In the genomic region with DNA sequence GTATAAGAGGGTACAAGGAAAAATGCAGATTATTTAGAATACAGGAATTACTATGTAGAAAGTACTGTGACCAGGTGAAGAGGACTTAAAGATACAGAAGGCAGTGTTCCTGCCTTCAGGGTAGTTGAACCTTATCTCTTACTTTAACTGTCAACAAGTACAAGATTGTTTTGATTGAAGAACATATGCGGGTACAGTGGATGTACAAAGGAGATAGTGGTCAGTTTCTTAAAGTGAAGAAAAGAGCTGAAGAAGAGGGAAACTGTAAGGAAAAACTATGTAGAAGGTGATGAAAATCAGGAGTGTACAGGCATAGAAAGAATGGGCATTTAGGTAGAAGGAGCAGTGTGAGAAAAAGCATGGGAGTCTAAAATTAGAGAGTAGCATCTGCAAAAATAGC, we compare ENCODE assay signal across 3 cellular contexts.
TF ChIP-seq lines count a peak whose summit lies in the region.

No MANE protein-coding gene starts in this region.

TF ChIP-seq in SK-N-SH, 30 proteins besides CTCF, POLR2A, EP300 and RAD21 (continues in another document):
- TF ChIP-seq, protein P1, sequence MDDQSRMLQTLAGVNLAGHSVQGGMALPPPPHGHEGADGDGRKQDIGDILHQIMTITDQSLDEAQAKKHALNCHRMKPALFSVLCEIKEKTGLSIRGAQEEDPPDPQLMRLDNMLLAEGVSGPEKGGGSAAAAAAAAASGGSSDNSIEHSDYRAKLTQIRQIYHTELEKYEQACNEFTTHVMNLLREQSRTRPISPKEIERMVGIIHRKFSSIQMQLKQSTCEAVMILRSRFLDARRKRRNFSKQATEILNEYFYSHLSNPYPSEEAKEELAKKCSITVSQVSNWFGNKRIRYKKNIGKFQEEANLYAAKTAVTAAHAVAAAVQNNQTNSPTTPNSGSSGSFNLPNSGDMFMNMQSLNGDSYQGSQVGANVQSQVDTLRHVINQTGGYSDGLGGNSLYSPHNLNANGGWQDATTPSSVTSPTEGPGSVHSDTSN (IDR thresholded peaks at IDR 0.05): no peak
- TF ChIP-seq CHD2 (IDR thresholded peaks at IDR 0.05; ENCODE audit: low read length, partially characterized antibody) (no peak), ELF1 (IDR thresholded peaks at IDR 0.05) (no peak), SMC3 (IDR thresholded peaks at IDR 0.05; ENCODE audit: low read depth, low read length) (no peak), FOXM1 (IDR thresholded peaks at IDR 0.05; ENCODE audit: low read depth) (no peak), MEF2A (IDR thresholded peaks at IDR 0.05; ENCODE audit: borderline replicate concordance, low read depth) (no peak), TCF12 (IDR thresholded peaks at IDR 0.05) (no peak), POLR2AphosphoS5 (IDR thresholded peaks at IDR 0.05; ENCODE audit: low read depth, low read length) (no peak), FOXJ3 (CRISPR knock-in tag; IDR thresholded peaks at IDR 0.05) (no peak), GABPA (IDR thresholded peaks at IDR 0.05; ENCODE audit: low read depth) (no peak), MXI1 (IDR thresholded peaks at IDR 0.05; ENCODE audit: low read depth, low read length) (no peak), GATA2 (CRISPR knock-in tag; IDR thresholded peaks at IDR 0.05) (no peak), TAF1 (IDR thresholded peaks at IDR 0.05; ENCODE audit: borderline replicate concordance, low read depth, low read length) (no peak), RFX5 (IDR thresholded peaks at IDR 0.05; ENCODE audit: low read length) (no peak), NFIC (IDR thresholded peaks at IDR 0.05; ENCODE audit: borderline replicate concordance) (no peak), RXRA (IDR thresholded peaks at IDR 0.05; ENCODE audit: borderline replicate concordance, low read depth) (no peak)
- TF ChIP-seq, protein P2, sequence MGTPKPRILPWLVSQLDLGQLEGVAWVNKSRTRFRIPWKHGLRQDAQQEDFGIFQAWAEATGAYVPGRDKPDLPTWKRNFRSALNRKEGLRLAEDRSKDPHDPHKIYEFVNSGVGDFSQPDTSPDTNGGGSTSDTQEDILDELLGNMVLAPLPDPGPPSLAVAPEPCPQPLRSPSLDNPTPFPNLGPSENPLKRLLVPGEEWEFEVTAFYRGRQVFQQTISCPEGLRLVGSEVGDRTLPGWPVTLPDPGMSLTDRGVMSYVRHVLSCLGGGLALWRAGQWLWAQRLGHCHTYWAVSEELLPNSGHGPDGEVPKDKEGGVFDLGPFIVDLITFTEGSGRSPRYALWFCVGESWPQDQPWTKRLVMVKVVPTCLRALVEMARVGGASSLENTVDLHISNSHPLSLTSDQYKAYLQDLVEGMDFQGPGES (IDR thresholded peaks at IDR 0.05; ENCODE audit: low read depth, low read length): no peak
- TF ChIP-seq, protein P3, sequence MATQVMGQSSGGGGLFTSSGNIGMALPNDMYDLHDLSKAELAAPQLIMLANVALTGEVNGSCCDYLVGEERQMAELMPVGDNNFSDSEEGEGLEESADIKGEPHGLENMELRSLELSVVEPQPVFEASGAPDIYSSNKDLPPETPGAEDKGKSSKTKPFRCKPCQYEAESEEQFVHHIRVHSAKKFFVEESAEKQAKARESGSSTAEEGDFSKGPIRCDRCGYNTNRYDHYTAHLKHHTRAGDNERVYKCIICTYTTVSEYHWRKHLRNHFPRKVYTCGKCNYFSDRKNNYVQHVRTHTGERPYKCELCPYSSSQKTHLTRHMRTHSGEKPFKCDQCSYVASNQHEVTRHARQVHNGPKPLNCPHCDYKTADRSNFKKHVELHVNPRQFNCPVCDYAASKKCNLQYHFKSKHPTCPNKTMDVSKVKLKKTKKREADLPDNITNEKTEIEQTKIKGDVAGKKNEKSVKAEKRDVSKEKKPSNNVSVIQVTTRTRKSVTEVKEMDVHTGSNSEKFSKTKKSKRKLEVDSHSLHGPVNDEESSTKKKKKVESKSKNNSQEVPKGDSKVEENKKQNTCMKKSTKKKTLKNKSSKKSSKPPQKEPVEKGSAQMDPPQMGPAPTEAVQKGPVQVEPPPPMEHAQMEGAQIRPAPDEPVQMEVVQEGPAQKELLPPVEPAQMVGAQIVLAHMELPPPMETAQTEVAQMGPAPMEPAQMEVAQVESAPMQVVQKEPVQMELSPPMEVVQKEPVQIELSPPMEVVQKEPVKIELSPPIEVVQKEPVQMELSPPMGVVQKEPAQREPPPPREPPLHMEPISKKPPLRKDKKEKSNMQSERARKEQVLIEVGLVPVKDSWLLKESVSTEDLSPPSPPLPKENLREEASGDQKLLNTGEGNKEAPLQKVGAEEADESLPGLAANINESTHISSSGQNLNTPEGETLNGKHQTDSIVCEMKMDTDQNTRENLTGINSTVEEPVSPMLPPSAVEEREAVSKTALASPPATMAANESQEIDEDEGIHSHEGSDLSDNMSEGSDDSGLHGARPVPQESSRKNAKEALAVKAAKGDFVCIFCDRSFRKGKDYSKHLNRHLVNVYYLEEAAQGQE (IDR thresholded peaks at IDR 0.05; ENCODE audit: low read depth, low read length): no peak

TF ChIP-seq in SK-N-SH treated with all-trans-retinoic acid at 6 μM for 48 hours, 23 proteins besides CTCF, POLR2A, EP300 and RAD21:
- TF ChIP-seq TCF4 (CRISPR knock-in tag; IDR thresholded peaks at IDR 0.05; ENCODE audit: borderline replicate concordance): no peak
- TF ChIP-seq, protein P4, sequence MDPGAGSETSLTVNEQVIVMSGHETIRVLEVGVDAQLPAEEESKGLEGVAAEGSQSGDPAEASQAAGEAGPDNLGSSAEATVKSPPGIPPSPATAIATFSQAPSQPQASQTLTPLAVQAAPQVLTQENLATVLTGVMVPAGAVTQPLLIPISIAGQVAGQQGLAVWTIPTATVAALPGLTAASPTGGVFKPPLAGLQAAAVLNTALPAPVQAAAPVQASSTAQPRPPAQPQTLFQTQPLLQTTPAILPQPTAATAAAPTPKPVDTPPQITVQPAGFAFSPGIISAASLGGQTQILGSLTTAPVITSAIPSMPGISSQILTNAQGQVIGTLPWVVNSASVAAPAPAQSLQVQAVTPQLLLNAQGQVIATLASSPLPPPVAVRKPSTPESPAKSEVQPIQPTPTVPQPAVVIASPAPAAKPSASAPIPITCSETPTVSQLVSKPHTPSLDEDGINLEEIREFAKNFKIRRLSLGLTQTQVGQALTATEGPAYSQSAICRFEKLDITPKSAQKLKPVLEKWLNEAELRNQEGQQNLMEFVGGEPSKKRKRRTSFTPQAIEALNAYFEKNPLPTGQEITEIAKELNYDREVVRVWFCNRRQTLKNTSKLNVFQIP (CRISPR knock-in tag; IDR thresholded peaks at IDR 0.05; ENCODE audit: borderline replicate concordance, low read depth): no peak
- TF ChIP-seq PPARA (CRISPR knock-in tag; IDR thresholded peaks at IDR 0.05; ENCODE audit: borderline replicate concordance): no peak
TF ChIP-seq in SK-N-SH treated with all-trans-retinoic acid at 6 μM for 48 hours: peak in this region for 0.

TF ChIP-seq in K562, 482 proteins besides CTCF, POLR2A, EP300 and RAD21 (continues in another document):
- TF ChIP-seq NR4A1 (CRISPR knock-in tag; IDR thresholded peaks at IDR 0.05) (no peak), NR4A1 (tag; IDR thresholded peaks at IDR 0.05) (no peak), KDM1A (IDR thresholded peaks at IDR 0.05) (peak in 1 of 2 experiments; percentile 25; a peak in 1 of 4 replicates), HDAC2 (IDR thresholded peaks at IDR 0.05) (no peak), SMAD3 (CRISPR knock-in tag; conservative IDR thresholded peaks at IDR 0.05) (no peak), TAL1 (IDR thresholded peaks at IDR 0.05) (peak; percentile 22; the same call in 1 of the 2 replicates), ZNF212 (CRISPR knock-in tag; IDR thresholded peaks at IDR 0.05) (no peak), ELF4 (CRISPR knock-in tag; IDR thresholded peaks at IDR 0.05) (no peak), RBM25 (IDR thresholded peaks at IDR 0.05; ENCODE audit: low read depth, low read length, severe bottlenecking) (no peak), CREBBP (IDR thresholded peaks at IDR 0.05; ENCODE audit: low read depth, low read length) (no peak), ATF7 (IDR thresholded peaks at IDR 0.05) (no peak), ZNF76 (CRISPR knock-in tag; IDR thresholded peaks at IDR 0.05; ENCODE audit: borderline replicate concordance) (no peak), TEAD2 (tag; IDR thresholded peaks at IDR 0.05) (no peak), CBX1 (IDR thresholded peaks at IDR 0.05; ENCODE audit: low read depth) (no peak), TEAD1 (CRISPR knock-in tag; IDR thresholded peaks at IDR 0.05) (no peak), NFE2L1 (tag; IDR thresholded peaks at IDR 0.05; ENCODE audit: borderline replicate concordance, low read depth) (no peak)
- TF ChIP-seq, protein P5, sequence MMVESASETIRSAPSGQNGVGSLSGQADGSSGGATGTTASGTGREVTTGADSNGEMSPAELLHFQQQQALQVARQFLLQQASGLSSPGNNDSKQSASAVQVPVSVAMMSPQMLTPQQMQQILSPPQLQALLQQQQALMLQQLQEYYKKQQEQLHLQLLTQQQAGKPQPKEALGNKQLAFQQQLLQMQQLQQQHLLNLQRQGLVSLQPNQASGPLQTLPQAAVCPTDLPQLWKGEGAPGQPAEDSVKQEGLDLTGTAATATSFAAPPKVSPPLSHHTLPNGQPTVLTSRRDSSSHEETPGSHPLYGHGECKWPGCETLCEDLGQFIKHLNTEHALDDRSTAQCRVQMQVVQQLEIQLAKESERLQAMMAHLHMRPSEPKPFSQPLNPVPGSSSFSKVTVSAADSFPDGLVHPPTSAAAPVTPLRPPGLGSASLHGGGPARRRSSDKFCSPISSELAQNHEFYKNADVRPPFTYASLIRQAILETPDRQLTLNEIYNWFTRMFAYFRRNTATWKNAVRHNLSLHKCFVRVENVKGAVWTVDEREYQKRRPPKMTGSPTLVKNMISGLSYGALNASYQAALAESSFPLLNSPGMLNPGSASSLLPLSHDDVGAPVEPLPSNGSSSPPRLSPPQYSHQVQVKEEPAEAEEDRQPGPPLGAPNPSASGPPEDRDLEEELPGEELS (CRISPR knock-in tag; IDR thresholded peaks at IDR 0.05; ENCODE audit: borderline replicate concordance): no peak
- TF ChIP-seq, protein P6, sequence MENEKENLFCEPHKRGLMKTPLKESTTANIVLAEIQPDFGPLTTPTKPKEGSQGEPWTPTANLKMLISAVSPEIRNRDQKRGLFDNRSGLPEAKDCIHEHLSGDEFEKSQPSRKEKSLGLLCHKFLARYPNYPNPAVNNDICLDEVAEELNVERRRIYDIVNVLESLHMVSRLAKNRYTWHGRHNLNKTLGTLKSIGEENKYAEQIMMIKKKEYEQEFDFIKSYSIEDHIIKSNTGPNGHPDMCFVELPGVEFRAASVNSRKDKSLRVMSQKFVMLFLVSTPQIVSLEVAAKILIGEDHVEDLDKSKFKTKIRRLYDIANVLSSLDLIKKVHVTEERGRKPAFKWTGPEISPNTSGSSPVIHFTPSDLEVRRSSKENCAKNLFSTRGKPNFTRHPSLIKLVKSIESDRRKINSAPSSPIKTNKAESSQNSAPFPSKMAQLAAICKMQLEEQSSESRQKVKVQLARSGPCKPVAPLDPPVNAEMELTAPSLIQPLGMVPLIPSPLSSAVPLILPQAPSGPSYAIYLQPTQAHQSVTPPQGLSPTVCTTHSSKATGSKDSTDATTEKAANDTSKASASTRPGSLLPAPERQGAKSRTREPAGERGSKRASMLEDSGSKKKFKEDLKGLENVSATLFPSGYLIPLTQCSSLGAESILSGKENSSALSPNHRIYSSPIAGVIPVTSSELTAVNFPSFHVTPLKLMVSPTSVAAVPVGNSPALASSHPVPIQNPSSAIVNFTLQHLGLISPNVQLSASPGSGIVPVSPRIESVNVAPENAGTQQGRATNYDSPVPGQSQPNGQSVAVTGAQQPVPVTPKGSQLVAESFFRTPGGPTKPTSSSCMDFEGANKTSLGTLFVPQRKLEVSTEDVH (IDR thresholded peaks at IDR 0.05; ENCODE audit: low read depth, partially characterized antibody): no peak
- TF ChIP-seq, protein P7, sequence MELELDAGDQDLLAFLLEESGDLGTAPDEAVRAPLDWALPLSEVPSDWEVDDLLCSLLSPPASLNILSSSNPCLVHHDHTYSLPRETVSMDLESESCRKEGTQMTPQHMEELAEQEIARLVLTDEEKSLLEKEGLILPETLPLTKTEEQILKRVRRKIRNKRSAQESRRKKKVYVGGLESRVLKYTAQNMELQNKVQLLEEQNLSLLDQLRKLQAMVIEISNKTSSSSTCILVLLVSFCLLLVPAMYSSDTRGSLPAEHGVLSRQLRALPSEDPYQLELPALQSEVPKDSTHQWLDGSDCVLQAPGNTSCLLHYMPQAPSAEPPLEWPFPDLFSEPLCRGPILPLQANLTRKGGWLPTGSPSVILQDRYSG (tag; conservative IDR thresholded peaks at IDR 0.05; ENCODE audit: low read depth): no peak
- TF ChIP-seq, protein P8, sequence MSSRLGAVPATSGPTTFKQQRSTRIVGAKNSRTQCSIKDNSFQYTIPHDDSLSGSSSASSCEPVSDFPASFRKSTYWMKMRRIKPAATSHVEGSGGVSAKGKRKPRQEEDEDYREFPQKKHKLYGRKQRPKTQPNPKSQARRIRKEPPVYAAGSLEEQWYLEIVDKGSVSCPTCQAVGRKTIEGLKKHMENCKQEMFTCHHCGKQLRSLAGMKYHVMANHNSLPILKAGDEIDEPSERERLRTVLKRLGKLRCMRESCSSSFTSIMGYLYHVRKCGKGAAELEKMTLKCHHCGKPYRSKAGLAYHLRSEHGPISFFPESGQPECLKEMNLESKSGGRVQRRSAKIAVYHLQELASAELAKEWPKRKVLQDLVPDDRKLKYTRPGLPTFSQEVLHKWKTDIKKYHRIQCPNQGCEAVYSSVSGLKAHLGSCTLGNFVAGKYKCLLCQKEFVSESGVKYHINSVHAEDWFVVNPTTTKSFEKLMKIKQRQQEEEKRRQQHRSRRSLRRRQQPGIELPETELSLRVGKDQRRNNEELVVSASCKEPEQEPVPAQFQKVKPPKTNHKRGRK (tag; IDR thresholded peaks at IDR 0.05): peak; percentile 65
- TF ChIP-seq, protein P9, sequence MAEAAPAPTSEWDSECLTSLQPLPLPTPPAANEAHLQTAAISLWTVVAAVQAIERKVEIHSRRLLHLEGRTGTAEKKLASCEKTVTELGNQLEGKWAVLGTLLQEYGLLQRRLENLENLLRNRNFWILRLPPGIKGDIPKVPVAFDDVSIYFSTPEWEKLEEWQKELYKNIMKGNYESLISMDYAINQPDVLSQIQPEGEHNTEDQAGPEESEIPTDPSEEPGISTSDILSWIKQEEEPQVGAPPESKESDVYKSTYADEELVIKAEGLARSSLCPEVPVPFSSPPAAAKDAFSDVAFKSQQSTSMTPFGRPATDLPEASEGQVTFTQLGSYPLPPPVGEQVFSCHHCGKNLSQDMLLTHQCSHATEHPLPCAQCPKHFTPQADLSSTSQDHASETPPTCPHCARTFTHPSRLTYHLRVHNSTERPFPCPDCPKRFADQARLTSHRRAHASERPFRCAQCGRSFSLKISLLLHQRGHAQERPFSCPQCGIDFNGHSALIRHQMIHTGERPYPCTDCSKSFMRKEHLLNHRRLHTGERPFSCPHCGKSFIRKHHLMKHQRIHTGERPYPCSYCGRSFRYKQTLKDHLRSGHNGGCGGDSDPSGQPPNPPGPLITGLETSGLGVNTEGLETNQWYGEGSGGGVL (CRISPR knock-in tag; IDR thresholded peaks at IDR 0.05): no peak
- TF ChIP-seq, protein P10, sequence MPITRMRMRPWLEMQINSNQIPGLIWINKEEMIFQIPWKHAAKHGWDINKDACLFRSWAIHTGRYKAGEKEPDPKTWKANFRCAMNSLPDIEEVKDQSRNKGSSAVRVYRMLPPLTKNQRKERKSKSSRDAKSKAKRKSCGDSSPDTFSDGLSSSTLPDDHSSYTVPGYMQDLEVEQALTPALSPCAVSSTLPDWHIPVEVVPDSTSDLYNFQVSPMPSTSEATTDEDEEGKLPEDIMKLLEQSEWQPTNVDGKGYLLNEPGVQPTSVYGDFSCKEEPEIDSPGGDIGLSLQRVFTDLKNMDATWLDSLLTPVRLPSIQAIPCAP (CRISPR knock-in tag; IDR thresholded peaks at IDR 0.05; ENCODE audit: borderline replicate concordance): no peak
- TF ChIP-seq, protein P11, sequence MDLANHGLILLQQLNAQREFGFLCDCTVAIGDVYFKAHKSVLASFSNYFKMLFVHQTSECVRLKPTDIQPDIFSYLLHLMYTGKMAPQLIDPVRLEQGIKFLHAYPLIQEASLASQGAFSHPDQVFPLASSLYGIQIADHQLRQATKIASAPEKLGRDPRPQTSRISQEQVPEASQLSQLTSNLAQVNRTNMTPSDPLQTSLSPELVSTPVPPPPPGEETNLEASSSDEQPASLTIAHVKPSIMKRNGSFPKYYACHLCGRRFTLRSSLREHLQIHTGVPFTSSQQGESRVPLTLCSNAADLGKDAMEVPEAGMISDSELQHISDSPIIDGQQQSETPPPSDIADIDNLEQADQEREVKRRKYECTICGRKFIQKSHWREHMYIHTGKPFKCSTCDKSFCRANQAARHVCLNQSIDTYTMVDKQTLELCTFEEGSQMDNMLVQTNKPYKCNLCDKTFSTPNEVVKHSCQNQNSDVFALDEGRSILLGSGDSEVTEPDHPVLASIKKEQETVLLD (IDR thresholded peaks at IDR 0.05): no peak
